21 cellular contexts compared by ENCODE assay signal in genomic region chr7:36683695-36684357, GRCh38. TPM values are rescaled to one million over a fixed set of nuclear protein-coding genes. Genes with fewer than 3 reads are reported as not detected.
DNase-seq lines count a peak whose midpoint lies in the region; ATAC-seq and TF ChIP-seq lines count a peak whose summit lies in the region.
"Had no signal": no experiment of that assay in that cellular context is flagged by ENCODE, and none has a peak within 500 bp of the region (broad histone marks: within the 10 kb centered on the region; RNA-seq: fewer than 3 reads in every experiment).

No MANE protein-coding gene starts in this region.

- CTCF ChIA-PET in SK-N-SH (lab: Yijun Ruan, JAX) = interaction anchor here (0.7 to 6.0 kb wide), 3 partner anchors 12 to 498 kb away, joined by 4 to 50 read pairs (median 4); no protein-coding TSS in a partner anchor

- no peak for TF ChIP-seq RAD21 in SK-N-SH (IDR thresholded peaks at IDR 0.05; ENCODE audit: low read length)

- H3K79me2 ChIP-seq in SK-N-SH (ENCODE audit: insufficient read depth) = no peaks in the 10 kb centered on the region

- no peak overlapping the region for H3K4me3 ChIP-seq in SK-N-SH (ENCODE audit: low read depth in 2 of 2, low read length in 1 of 2)
- H3K4me3 ChIP-seq: GM23248, neural progenitor cell had no signal

- DNase-seq in activated T-cell treated with anti-CD3 and anti-CD28 coated beads, Interleukin-2, amount 50 U/mL, for 24 hours = peak; percentile 54
- no peak for DNase-seq in activated T-cell treated with anti-CD3 and anti-CD28 coated beads, Interleukin-2, amount 50 U/mL, for 1 hour
- no peak for DNase-seq in activated T-helper 1 cell treated with anti-CD3 and anti-CD28 coated beads, Interleukin-12 subunit alpha, Interleukin-12 subunit beta, Interleukin-2, Interleukin-4 antibody, amounts not matched to agents 30 ng/mL and 10 ng/mL and 1 ng/mL, durations not matched to agents 14 hours and 24 hours and 36 hours (ENCODE audit: low spot score)
- DNase-seq in stimulated activated effector memory CD8-positive, alpha-beta T cell treated with anti-CD3 and anti-CD28 coated beads, Interleukin-12 subunit alpha, Interleukin-12 subunit beta, amount 100 ng/mL, for 72 hours (ENCODE audit: low spot score in 2 of 2) = peak in 1 of 2 donors; percentile 68
- no peak for DNase-seq in SK-N-SH
- no peak for DNase-seq in kidney glomerular epithelial cell (lab: John Stamatoyannopoulos, UW)
- DNase-seq: ACHN; CD4-positive, CD25-positive, alpha-beta regulatory T cell; DMS79 treated with DMSO at 0.1 percent for 48 hours; GM23248; NCI-H1417; NCI-H69; stimulated activated CD4-positive, alpha-beta T cell treated with anti-CD3 and anti-CD28 coated beads, Interleukin-12 subunit alpha, Interleukin-12 subunit beta, amount 100 ng/mL, for 4 hours; stimulated activated naive B cell treated with anti-CD40 and anti-IgM and Interleukin-4, amounts not matched to agents 10 μg/mL and 1 μg/mL and 100 μg/mL, for 72 hours; T-helper 17 cell had no signal

- H3K36me3 ChIP-seq in SK-N-SH (replicated peaks in 1 of 2; ENCODE audit: control insufficient read depth in 1 of 2, insufficient read depth in 2 of 2, low read length in 1 of 2) = no peaks in the 10 kb centered on the region
- H3K36me3 ChIP-seq: neural progenitor cell had no signal

- no peak for TF ChIP-seq CTCF in SK-N-SH (IDR thresholded peaks at IDR 0.05)

- intact Hi-C loops in activated T-helper 1 cell treated with anti-CD3 and anti-CD28 coated beads, Interleukin-12 subunit alpha, Interleukin-12 subunit beta, Interleukin-2, Interleukin-4 antibody, amounts not matched to agents 30 ng/mL and 10 ng/mL and 1 ng/mL, durations not matched to agents 14 hours and 24 hours and 36 hours (cut with micrococcal nuclease) = loop anchor here (1.0 to 10.0 kb wide), 5 partner anchors 9 to 879 kb away; partner anchors contain the start of genes AOAH and SEPTIN7

- H3K27ac ChIP-seq in SK-N-SH (ENCODE audit: low read depth in 2 of 2, low read length in 1 of 2) = no peak overlapping the region
- H3K27ac ChIP-seq: GM23248, neural progenitor cell had no signal

- peak overlapping the region; percentile 97 for H3K27ac Mint-ChIP-seq in activated T-cell treated with anti-CD3 and anti-CD28 coated beads, Interleukin-2, amount 50 U/mL, for 24 hours
- H3K27ac Mint-ChIP-seq in activated T-helper 1 cell treated with anti-CD3 and anti-CD28 coated beads, Interleukin-12 subunit alpha, Interleukin-12 subunit beta, Interleukin-2, Interleukin-4 antibody, amounts not matched to agents 30 ng/mL and 10 ng/mL and 1 ng/mL, durations not matched to agents 14 hours and 24 hours and 36 hours = peak overlapping the region; percentile 73
- peak overlapping the region; percentile 30 for H3K27ac Mint-ChIP-seq in stimulated activated effector memory CD8-positive, alpha-beta T cell treated with anti-CD3 and anti-CD28 coated beads, Interleukin-12 subunit alpha, Interleukin-12 subunit beta, amount 100 ng/mL, for 72 hours
- H3K27ac Mint-ChIP-seq: CD4-positive, CD25-positive, alpha-beta regulatory T cell; neural progenitor cell; stimulated activated naive B cell treated with anti-CD40 and anti-IgM and Interleukin-4, amounts not matched to agents 10 μg/mL and 1 μg/mL and 100 μg/mL, for 72 hours; T-helper 17 cell; type B pancreatic cell had no signal

- H3F3A ChIP-seq in SK-N-SH (replicated peaks; ENCODE audit: insufficient read depth) = no peaks in the 10 kb centered on the region

- H3K9me2 ChIP-seq in SK-N-SH = no peaks in the 10 kb centered on the region

- no peak for TF ChIP-seq EP300 in SK-N-SH (IDR thresholded peaks at IDR 0.05; ENCODE audit: borderline replicate concordance in 1 of 2, low read depth in 1 of 2, low read length in 1 of 2)

- H3K36me3 Mint-ChIP-seq in activated T-cell treated with anti-CD3 and anti-CD28 coated beads, Interleukin-2, amount 50 U/mL, for 24 hours (ENCODE audit: low read depth) = peaks cover 48% of the 10 kb centered on the region
- peaks cover 6% of the 10 kb centered on the region for H3K36me3 Mint-ChIP-seq in activated T-helper 1 cell treated with anti-CD3 and anti-CD28 coated beads, Interleukin-12 subunit alpha, Interleukin-12 subunit beta, Interleukin-2, Interleukin-4 antibody, amounts not matched to agents 30 ng/mL and 10 ng/mL and 1 ng/mL, durations not matched to agents 14 hours and 24 hours and 36 hours (ENCODE audit: low read depth)
- peaks cover 62% of the 10 kb centered on the region for H3K36me3 Mint-ChIP-seq in stimulated activated effector memory CD8-positive, alpha-beta T cell treated with anti-CD3 and anti-CD28 coated beads, Interleukin-12 subunit alpha, Interleukin-12 subunit beta, amount 100 ng/mL, for 72 hours
- H3K36me3 Mint-ChIP-seq: CD4-positive, CD25-positive, alpha-beta regulatory T cell; neural progenitor cell; stimulated activated naive B cell treated with anti-CD40 and anti-IgM and Interleukin-4, amounts not matched to agents 10 μg/mL and 1 μg/mL and 100 μg/mL, for 72 hours; type B pancreatic cell had no signal

- H2AFZ ChIP-seq in SK-N-SH (ENCODE audit: low read depth) = no peak overlapping the region
- H2AFZ ChIP-seq: GM23248, neural progenitor cell had no signal

- 70% methylated on average over 4 of the region's 4 CpGs for WGBS in SK-N-SH (ENCODE audit: low lambda C conversion rate)

- H3K9me3 ChIP-seq in SK-N-SH = no peaks in the 10 kb centered on the region; the same call in 1 of the 2 replicates

- no peaks in the 10 kb centered on the region for H3K27me3 ChIP-seq in SK-N-SH (ENCODE audit: insufficient read depth)
- H3K27me3 ChIP-seq: neural progenitor cell had no signal

- no peak overlapping the region for H3K9ac ChIP-seq in SK-N-SH
- H3K9ac ChIP-seq: GM23248, neural progenitor cell had no signal

- no peaks in the 10 kb centered on the region for H4K20me1 ChIP-seq in SK-N-SH (ENCODE audit: insufficient read depth)

- POLR2A ChIA-PET in SK-N-SH (lab: Yijun Ruan, JAX) = no interaction called here

- ATAC-seq in esophagus mucosa (peak; percentile 70), GM18505 (IDR thresholded peaks at IDR 0.05; ENCODE audit: unreplicated experiment) (no peak)
- peak; percentile 95 for ATAC-seq in stimulated activated effector memory CD8-positive, alpha-beta T cell treated with anti-CD3 and anti-CD28 coated beads, Interleukin-12 subunit alpha, Interleukin-12 subunit beta, amount 100 ng/mL, for 72 hours
- ATAC-seq: stimulated activated naive B cell treated with anti-CD40 and anti-IgM and Interleukin-4, amounts not matched to agents 10 μg/mL and 1 μg/mL and 100 μg/mL, for 72 hours; T-helper 17 cell had no signal

- peak overlapping the region; percentile 57 for H3K4me3 Mint-ChIP-seq in activated T-cell treated with anti-CD3 and anti-CD28 coated beads, Interleukin-2, amount 50 U/mL, for 24 hours
- H3K4me3 Mint-ChIP-seq in activated T-helper 1 cell treated with anti-CD3 and anti-CD28 coated beads, Interleukin-12 subunit alpha, Interleukin-12 subunit beta, Interleukin-2, Interleukin-4 antibody, amounts not matched to agents 30 ng/mL and 10 ng/mL and 1 ng/mL, durations not matched to agents 14 hours and 24 hours and 36 hours = no peak overlapping the region
- H3K4me3 Mint-ChIP-seq in stimulated activated effector memory CD8-positive, alpha-beta T cell treated with anti-CD3 and anti-CD28 coated beads, Interleukin-12 subunit alpha, Interleukin-12 subunit beta, amount 100 ng/mL, for 72 hours = peak overlapping the region; percentile 5
- H3K4me3 Mint-ChIP-seq: CD4-positive, CD25-positive, alpha-beta regulatory T cell; neural progenitor cell; stimulated activated naive B cell treated with anti-CD40 and anti-IgM and Interleukin-4, amounts not matched to agents 10 μg/mL and 1 μg/mL and 100 μg/mL, for 72 hours; T-helper 17 cell; type B pancreatic cell had no signal

- H3K27me3 Mint-ChIP-seq in activated T-cell treated with anti-CD3 and anti-CD28 coated beads, Interleukin-2, amount 50 U/mL, for 24 hours = no peaks in the 10 kb centered on the region
- no peaks in the 10 kb centered on the region for H3K27me3 Mint-ChIP-seq in activated T-helper 1 cell treated with anti-CD3 and anti-CD28 coated beads, Interleukin-12 subunit alpha, Interleukin-12 subunit beta, Interleukin-2, Interleukin-4 antibody, amounts not matched to agents 30 ng/mL and 10 ng/mL and 1 ng/mL, durations not matched to agents 14 hours and 24 hours and 36 hours (ENCODE audit: insufficient read depth)
- H3K27me3 Mint-ChIP-seq: CD4-positive, CD25-positive, alpha-beta regulatory T cell; stimulated activated naive B cell treated with anti-CD40 and anti-IgM and Interleukin-4, amounts not matched to agents 10 μg/mL and 1 μg/mL and 100 μg/mL, for 72 hours; T-helper 17 cell had no signal

- no peak for TF ChIP-seq POLR2A in GM18505 (IDR thresholded peaks at IDR 0.05; ENCODE audit: borderline replicate concordance, extremely low read depth, insufficient read depth, insufficient read length)

- peaks cover 6% of the 10 kb centered on the region for H3K9me3 Mint-ChIP-seq in activated T-cell treated with anti-CD3 and anti-CD28 coated beads, Interleukin-2, amount 50 U/mL, for 24 hours
- H3K9me3 Mint-ChIP-seq in activated T-helper 1 cell treated with anti-CD3 and anti-CD28 coated beads, Interleukin-12 subunit alpha, Interleukin-12 subunit beta, Interleukin-2, Interleukin-4 antibody, amounts not matched to agents 30 ng/mL and 10 ng/mL and 1 ng/mL, durations not matched to agents 14 hours and 24 hours and 36 hours = no peaks in the 10 kb centered on the region
- peaks cover 3% of the 10 kb centered on the region for H3K9me3 Mint-ChIP-seq in stimulated activated effector memory CD8-positive, alpha-beta T cell treated with anti-CD3 and anti-CD28 coated beads, Interleukin-12 subunit alpha, Interleukin-12 subunit beta, amount 100 ng/mL, for 72 hours
- H3K9me3 Mint-ChIP-seq: CD4-positive, CD25-positive, alpha-beta regulatory T cell; neural progenitor cell; stimulated activated naive B cell treated with anti-CD40 and anti-IgM and Interleukin-4, amounts not matched to agents 10 μg/mL and 1 μg/mL and 100 μg/mL, for 72 hours; type B pancreatic cell had no signal

- no peak overlapping the region for H3K4me2 ChIP-seq in SK-N-SH
- H3K4me2 ChIP-seq: neural progenitor cell had no signal

- no peaks in the 10 kb centered on the region; a peak in 2 of 4 replicates for H3K4me1 ChIP-seq in SK-N-SH (ENCODE audit: control insufficient read depth in 1 of 2, insufficient read depth in 2 of 2, low read depth in 1 of 2, low read length in 1 of 2)
- H3K4me1 ChIP-seq: neural progenitor cell had no signal

- H3K4me1 Mint-ChIP-seq in activated T-cell treated with anti-CD3 and anti-CD28 coated beads, Interleukin-2, amount 50 U/mL, for 24 hours (ENCODE audit: low read depth) = peaks cover 83% of the 10 kb centered on the region
- peaks cover 60% of the 10 kb centered on the region for H3K4me1 Mint-ChIP-seq in activated T-helper 1 cell treated with anti-CD3 and anti-CD28 coated beads, Interleukin-12 subunit alpha, Interleukin-12 subunit beta, Interleukin-2, Interleukin-4 antibody, amounts not matched to agents 30 ng/mL and 10 ng/mL and 1 ng/mL, durations not matched to agents 14 hours and 24 hours and 36 hours (ENCODE audit: low read depth)
- peaks cover 67% of the 10 kb centered on the region for H3K4me1 Mint-ChIP-seq in stimulated activated effector memory CD8-positive, alpha-beta T cell treated with anti-CD3 and anti-CD28 coated beads, Interleukin-12 subunit alpha, Interleukin-12 subunit beta, amount 100 ng/mL, for 72 hours
- H3K4me1 Mint-ChIP-seq: neural progenitor cell had no signal

RNA-seq across cellular contexts. Expression of gene AOAH, which starts 40.5 kb away (rescaled TPM):
- 12.3 and 14.0 TPM in 2 replicates for total RNA-seq in activated T-helper 1 cell treated with anti-CD3 and anti-CD28 coated beads, Interleukin-12 subunit alpha, Interleukin-12 subunit beta, Interleukin-2, Interleukin-4 antibody, amounts not matched to agents 30 ng/mL and 10 ng/mL and 1 ng/mL, durations not matched to agents 14 hours and 24 hours and 36 hours
- total RNA-seq in esophagus mucosa = 1.7 TPM
- not detected in 2 replicates for polyA plus RNA-seq in SK-N-SH (2012; rRNA removed)
- 0.01 and 0.03 TPM in 2 replicates for polyA plus RNA-seq in SK-N-SH (2012; cell fraction: cytosol; rRNA removed)
- polyA plus RNA-seq in SK-N-SH (2012; cell fraction: nucleus; rRNA removed) = not detected in 2 replicates
- total RNA-seq: chondrocyte, GM23248, pulmonary artery endothelial cell had no signal
- polyA plus RNA-seq: GM23248 had no signal

Comparison
In these comparisons a context has a peak if more than half of its experiments do, and no peak if none do; other contexts are left out.
1. H3K27ac Mint-ChIP-seq: peak in every context shown above with its lines; median percentile 97 in activated T-cell treated with anti-CD3 and anti-CD28 coated beads, Interleukin-2, amount 50 U/mL, for 24 hours; 73 in activated T-helper 1 cell treated with anti-CD3 and anti-CD28 coated beads, Interleukin-12 subunit alpha, Interleukin-12 subunit beta, Interleukin-2, Interleukin-4 antibody, amounts not matched to agents 30 ng/mL and 10 ng/mL and 1 ng/mL, durations not matched to agents 14 hours and 24 hours and 36 hours; 30 in stimulated activated effector memory CD8-positive, alpha-beta T cell treated with anti-CD3 and anti-CD28 coated beads, Interleukin-12 subunit alpha, Interleukin-12 subunit beta, amount 100 ng/mL, for 72 hours.